In genomic region chr11:33912405-33913361, GRCh38 we compare ENCODE assay signal across 8 cellular contexts.
DNase-seq lines count a peak whose midpoint lies in the region; ATAC-seq and TF ChIP-seq lines count a peak whose summit lies in the region.

No MANE protein-coding gene starts in this region.

- no peak for TF ChIP-seq CTCF in GM20000 (IDR thresholded peaks at IDR 0.05; ENCODE audit: extremely low read depth, missing control alignments)

- DNase-seq in GDM1 (lab: John Stamatoyannopoulos, UW) (peak; percentile 62), GM20000 (ENCODE audit: low spot score) (peak; percentile 66), OCI-M1 (lab: John Stamatoyannopoulos, UW) (peak; percentile 47), germinal center (ENCODE audit: low spot score) (peak; percentile 62), SHP77 (lab: John Stamatoyannopoulos, UW) (no peak), midbrain (lab: John Stamatoyannopoulos, UW) (no peak), globus pallidus (ENCODE audit: low spot score) (no peak)

- peak; percentile 77 for ATAC-seq in HG03521 (IDR thresholded peaks at IDR 0.05; ENCODE audit: unreplicated experiment)

Comparison
In these comparisons a context has a peak if more than half of its experiments do, and no peak if none do; other contexts are left out.
1. DNase-seq: peak in GDM1 (single experiment), GM20000 (single experiment), OCI-M1 (single experiment) and germinal center (single experiment); none in SHP77 (0 of 2), midbrain (single experiment) and globus pallidus (single experiment).